ENCODE assay signal across 11 cellular contexts in the genomic region with DNA sequence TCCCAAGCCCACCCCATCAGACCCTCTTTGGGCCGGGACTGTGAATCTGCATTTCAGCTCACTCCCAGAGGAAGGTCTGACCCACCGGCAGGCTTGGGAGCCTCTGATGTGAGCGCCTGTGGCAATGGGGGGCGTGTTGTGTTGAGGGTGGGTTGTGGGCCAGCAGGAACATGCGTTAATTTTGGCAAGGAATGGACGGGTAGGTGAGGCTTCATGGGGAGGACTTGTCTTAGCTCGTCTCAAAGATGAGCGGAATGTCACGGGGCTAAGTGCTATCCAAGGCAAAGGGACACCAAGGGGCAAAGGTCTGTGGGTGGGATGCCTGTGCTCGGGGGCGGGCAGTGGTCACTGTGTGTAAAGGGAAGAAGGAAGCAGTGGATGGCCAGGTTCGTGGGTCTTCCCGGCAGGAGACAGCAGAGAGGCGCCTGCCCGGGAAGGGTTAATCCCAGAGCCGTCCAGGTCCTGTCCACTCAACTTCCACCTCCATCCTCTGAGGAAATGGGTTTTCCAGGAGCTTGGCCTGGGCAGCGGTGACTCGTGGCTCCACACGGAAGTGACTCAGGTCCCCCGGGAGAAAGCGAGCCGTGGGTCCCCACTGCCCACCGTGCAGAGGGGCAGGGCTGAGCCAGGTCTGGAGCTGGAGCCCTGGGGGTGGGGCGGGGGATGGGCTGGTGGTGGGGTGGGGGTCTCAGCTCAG. TPM values are rescaled to one million over a fixed set of nuclear protein-coding genes. Genes with fewer than 3 reads are reported as not detected.
DNase-seq lines count a peak whose midpoint lies in the region; ATAC-seq and TF ChIP-seq lines count a peak whose summit lies in the region.
"Had no signal": no experiment of that assay in that cellular context is flagged by ENCODE, and none has a peak within 500 bp of the region (broad histone marks: within the 10 kb centered on the region; RNA-seq: fewer than 3 reads in every experiment).

No MANE protein-coding gene starts in this region.

- no peak for ATAC-seq in GM21367 (IDR thresholded peaks at IDR 0.05; ENCODE audit: unreplicated experiment)

- H3K36me3 Mint-ChIP-seq in nephron (ENCODE audit: low read depth): no peaks in the 10 kb centered on the region
- H3K36me3 Mint-ChIP-seq: naive B cell, T-cell had no signal

- H3K36me3 ChIP-seq in esophagus muscularis mucosa: peaks cover 0 to 19% (median 0%) of the 10 kb centered on the region in 4 donors

- no peaks in the 10 kb centered on the region for H3K9me3 Mint-ChIP-seq in nephron
- H3K9me3 Mint-ChIP-seq: naive B cell, T-cell had no signal

- H3K27ac Mint-ChIP-seq in nephron: peak overlapping the region in 2 of 3 experiments; percentile 38 to 53

- no peak overlapping the region for H3K4me3 ChIP-seq in esophagus muscularis mucosa

- peaks cover 0 to 51% (median 0%) of the 10 kb centered on the region in 4 donors for H3K27me3 ChIP-seq in esophagus muscularis mucosa

- intact Hi-C loops in esophagus muscularis mucosa (cut with DNase I): loop anchor here (5.0 kb wide), 2 partner anchors 54 to 69 kb away; no protein-coding TSS in a partner anchor

- H3K27ac ChIP-seq in esophagus muscularis mucosa (replicated peaks in 1 of 4): peak overlapping the region; percentile 55 to 68 (median 60)

- no peak for TF ChIP-seq CTCF in esophagus muscularis mucosa (IDR thresholded peaks at IDR 0.05)
- TF ChIP-seq CTCF in nephron (IDR thresholded peaks at IDR 0.05; ENCODE audit: unreplicated experiment in 3 of 3): no peak
- TF ChIP-seq CTCF in GM10248 (IDR thresholded peaks at IDR 0.05; ENCODE audit: control extremely low read depth, extremely low read depth, low read depth, missing control alignments): no peak

- peaks cover 8% of the 10 kb centered on the region for H3K27me3 Mint-ChIP-seq in nephron (ENCODE audit: low read depth)
- H3K27me3 Mint-ChIP-seq: naive B cell, T-cell had no signal

- H3K4me3 Mint-ChIP-seq in nephron: no peak overlapping the region
- H3K4me3 Mint-ChIP-seq: naive B cell had no signal

- peak; percentile 75 for DNase-seq in ACHN
- peak; percentile 38 for DNase-seq in LHCN-M2 (ENCODE audit: low read depth)
- DNase-seq in esophagus muscularis mucosa (ENCODE audit: extremely low spot score): no peak
- DNase-seq in kidney glomerular epithelial cell (lab: John Stamatoyannopoulos, UW): no peak
- no peak for DNase-seq in foreskin melanocyte
- no peak for DNase-seq in GM10248 (ENCODE audit: extremely low spot score)
- DNase-seq: naive B cell, NCI-H2171 had no signal

- peaks cover 24 to 48% (median 38%) of the 10 kb centered on the region in 4 donors for H3K4me1 ChIP-seq in esophagus muscularis mucosa

- peaks cover 5% of the 10 kb centered on the region for H3K4me1 Mint-ChIP-seq in nephron

- TF ChIP-seq EP300 in esophagus muscularis mucosa (IDR thresholded peaks at IDR 0.05): no peak

- POLR2A ChIA-PET in GM10248 (lab: Yijun Ruan, JAX): no interaction called here

- WGBS in esophagus muscularis mucosa: 45% methylated on average over 23 of the region's 24 CpGs

- no peaks in the 10 kb centered on the region for H3K9me3 ChIP-seq in esophagus muscularis mucosa

- in situ Hi-C loops in ACHN (cut with HindIII; ENCODE audit: low pct_ligation_motif_present, low pct_unique_long_range_greater_than_20kb, low sequenced_read_pairs): no loop called here

- CTCF ChIA-PET in GM10248 (lab: Yijun Ruan, JAX): interaction anchor here (0.7 to 8.5 kb wide), 9 partner anchors 8 to 133 kb away, joined by 3 to 219 read pairs (median 4); no protein-coding TSS in a partner anchor

- no peak for TF ChIP-seq POLR2A in esophagus muscularis mucosa (IDR thresholded peaks at IDR 0.05; ENCODE audit: low read depth)

RNA-seq across cellular contexts. Expression of a gene that starts 17.4 kb away (rescaled TPM):
- 1.3 and 5.5 TPM in 2 replicates for total RNA-seq in LHCN-M2 (2014; rRNA removed)
- 2.2 TPM for polyA plus RNA-seq in LHCN-M2 (2012)
- total RNA-seq in esophagus muscularis mucosa: 10 to 100 TPM; 17.4 to 21.4 (median 19.1) TPM

RNA-seq across cellular contexts. Expression of a gene that starts 22.3 kb away (rescaled TPM):
- total RNA-seq in LHCN-M2 (2014; rRNA removed) (not detected in 2 replicates), esophagus muscularis mucosa (1 to 10 TPM; 2.0 to 9.6 (median 3.7) TPM)
- polyA plus RNA-seq in LHCN-M2 (2012): not detected

RNA-seq across cellular contexts. Expression of a gene that starts 48.8 kb away (rescaled TPM):
- total RNA-seq in LHCN-M2 (2014; rRNA removed) (not detected in 2 replicates), esophagus muscularis mucosa (under 1 TPM in 2 of 4 donors, not detected in 2; under 0.01 to 0.17 TPM)
- polyA plus RNA-seq in LHCN-M2 (2012): not detected
- total RNA-seq: T-cell had no signal

Comparison
In these comparisons a context has a peak if more than half of its experiments do, and no peak if none do; other contexts are left out.
1. DNase-seq: peak in ACHN (single experiment) and LHCN-M2 (single experiment); none in esophagus muscularis mucosa (single experiment), kidney glomerular epithelial cell (single experiment), foreskin melanocyte (single experiment) and GM10248 (single experiment).